Comparison of ENCODE assay signal across 11 cellular contexts in the genomic region with DNA sequence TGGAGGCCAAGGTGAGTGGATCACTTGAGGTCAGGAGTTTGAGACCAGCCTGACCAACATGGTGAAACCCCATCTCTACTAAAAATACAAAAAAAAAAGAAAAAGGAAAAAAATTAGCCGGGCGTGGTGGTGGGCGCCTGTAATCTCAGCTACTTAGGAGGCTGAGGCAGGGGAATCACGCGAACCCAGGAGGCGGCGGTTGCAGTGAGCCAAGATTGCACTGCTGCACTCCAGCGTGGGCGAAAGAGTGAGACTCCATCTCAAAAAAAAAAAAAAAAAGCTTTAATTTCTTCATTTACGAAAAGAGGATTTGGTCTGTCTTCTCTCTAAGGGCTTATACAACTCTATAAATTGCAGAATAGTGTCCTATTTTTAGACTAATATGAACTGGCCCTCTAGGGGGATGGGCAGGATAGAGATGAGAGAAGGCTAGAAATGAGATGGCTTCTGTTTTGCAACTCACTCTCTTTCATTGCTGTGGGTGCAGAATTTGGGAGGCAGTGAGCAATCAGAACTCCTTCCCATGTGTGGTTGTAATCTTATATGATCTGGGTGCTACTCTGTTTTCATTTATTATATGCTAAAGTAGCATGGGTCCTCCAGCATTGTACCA. TPM values are rescaled to one million over a fixed set of nuclear protein-coding genes. Genes with fewer than 3 reads are reported as not detected.
A peak's percentile ranks its signal among the peaks of the same experiment; 100 is the strongest.
DNase-seq lines count a peak whose midpoint lies in the region; ATAC-seq and TF ChIP-seq lines count a peak whose summit lies in the region.
"Had no signal": no experiment of that assay in that cellular context is flagged by ENCODE, and none has a peak within 500 bp of the region (broad histone marks: within the 10 kb centered on the region; RNA-seq: fewer than 3 reads in every experiment).

No MANE protein-coding gene starts in this region.

- H4K5ac ChIP-seq in mesendoderm (ENCODE audit: low read length): no peak overlapping the region

- peaks cover 8% of the 10 kb centered on the region for H3K4me1 ChIP-seq in mesendoderm (ENCODE audit: control insufficient read depth, low read depth, low read length)
- H3K4me1 ChIP-seq in tibial artery: peaks cover 0 to 84% (median 54%) of the 10 kb centered on the region in 4 donors

- DNase-seq in activated naive CD4-positive, alpha-beta T cell treated with anti-CD3 and anti-CD28 coated beads, Interleukin-2, amount 50 U/mL, for 16 hours: no peak
- no peak for DNase-seq in activated naive CD8-positive, alpha-beta T cell treated with anti-CD3 and anti-CD28 coated beads, Interleukin-2, amount 10 ng/mL, durations not matched to agents 7 days and 5 days
- DNase-seq in mesendoderm (no peak), tibial artery (no peak), pons (ENCODE audit: low spot score) (no peak)
- DNase-seq: NCI-H2171, occipital lobe had no signal

- H3K27ac ChIP-seq in mesendoderm (ENCODE audit: low read depth, low read length): no peak overlapping the region
- H3K27ac ChIP-seq in tibial artery: peak overlapping the region; percentile 47

- POLR2A ChIA-PET in activated naive CD8-positive, alpha-beta T cell treated with anti-CD3 and anti-CD28 coated beads, Interleukin-2, amount 10 ng/mL, durations not matched to agents 7 days and 5 days (lab: Charles Lee): interaction anchor here (0.7 kb wide), 1 partner anchor 275 kb away, joined by 3 read pairs; no protein-coding TSS in a partner anchor

- H3K9me3 ChIP-seq in tibial artery: no peaks in the 10 kb centered on the region
- H3K9me3 ChIP-seq: adrenal gland had no signal

- H2AK5ac ChIP-seq in mesendoderm (ENCODE audit: low read length): no peak overlapping the region

- no peaks in the 10 kb centered on the region for H3K9me3 Mint-ChIP-seq in activated naive CD4-positive, alpha-beta T cell treated with anti-CD3 and anti-CD28 coated beads, Interleukin-2, amount 50 U/mL, for 24 hours
- H3K9me3 Mint-ChIP-seq in activated naive CD8-positive, alpha-beta T cell treated with anti-CD3 and anti-CD28 coated beads, Interleukin-2, amount 10 ng/mL, durations not matched to agents 7 days and 5 days: no peaks in the 10 kb centered on the region

- H3K9ac ChIP-seq in mesendoderm (ENCODE audit: low read length): no peak overlapping the region

- H3K4me3 ChIP-seq in mesendoderm (ENCODE audit: low read length) (no peak overlapping the region), tibial artery (no peak overlapping the region)
- H3K4me3 ChIP-seq: adrenal gland had no signal

- H3K27me3 Mint-ChIP-seq in activated naive CD4-positive, alpha-beta T cell treated with anti-CD3 and anti-CD28 coated beads, Interleukin-2, amount 50 U/mL, for 24 hours: no peaks in the 10 kb centered on the region
- H3K27me3 Mint-ChIP-seq in activated naive CD8-positive, alpha-beta T cell treated with anti-CD3 and anti-CD28 coated beads, Interleukin-2, amount 10 ng/mL, durations not matched to agents 7 days and 5 days: no peaks in the 10 kb centered on the region

- no peak overlapping the region for H3K4ac ChIP-seq in mesendoderm (ENCODE audit: low read depth, low read length)

- no peaks in the 10 kb centered on the region for H3K27me3 ChIP-seq in mesendoderm (ENCODE audit: insufficient read depth, low read length, poor library complexity)
- H3K27me3 ChIP-seq in tibial artery: no peaks in the 10 kb centered on the region
- H3K27me3 ChIP-seq: adrenal gland had no signal

- WGBS in mesendoderm (ENCODE audit: extremely low coverage, insufficient coverage, low lambda C conversion rate): no CpG with 5 or more reads among the region's 10 CpGs

- H3K36me3 Mint-ChIP-seq in activated naive CD4-positive, alpha-beta T cell treated with anti-CD3 and anti-CD28 coated beads, Interleukin-2, amount 50 U/mL, for 24 hours: peaks cover 31% of the 10 kb centered on the region
- H3K36me3 Mint-ChIP-seq in activated naive CD8-positive, alpha-beta T cell treated with anti-CD3 and anti-CD28 coated beads, Interleukin-2, amount 10 ng/mL, durations not matched to agents 7 days and 5 days: peaks cover 38% of the 10 kb centered on the region

- H3K27ac Mint-ChIP-seq in activated naive CD4-positive, alpha-beta T cell treated with anti-CD3 and anti-CD28 coated beads, Interleukin-2, amount 50 U/mL, for 24 hours: peak overlapping the region; percentile 26
- peak overlapping the region; percentile 38 for H3K27ac Mint-ChIP-seq in activated naive CD8-positive, alpha-beta T cell treated with anti-CD3 and anti-CD28 coated beads, Interleukin-2, amount 10 ng/mL, durations not matched to agents 7 days and 5 days

- H2BK5ac ChIP-seq in mesendoderm (ENCODE audit: low read length): no peak overlapping the region

- no peak overlapping the region for H2BK15ac ChIP-seq in mesendoderm (replicated peaks; ENCODE audit: low read depth)

- H3K79me2 ChIP-seq in mesendoderm (ENCODE audit: control insufficient read depth, insufficient read depth, low read length): no peaks in the 10 kb centered on the region

- H3K4me1 Mint-ChIP-seq in activated naive CD4-positive, alpha-beta T cell treated with anti-CD3 and anti-CD28 coated beads, Interleukin-2, amount 50 U/mL, for 24 hours: peaks cover 83% of the 10 kb centered on the region
- H3K4me1 Mint-ChIP-seq in activated naive CD8-positive, alpha-beta T cell treated with anti-CD3 and anti-CD28 coated beads, Interleukin-2, amount 10 ng/mL, durations not matched to agents 7 days and 5 days: peaks cover 51% of the 10 kb centered on the region

- peak overlapping the region; percentile 34 for H3K4me3 Mint-ChIP-seq in activated naive CD4-positive, alpha-beta T cell treated with anti-CD3 and anti-CD28 coated beads, Interleukin-2, amount 50 U/mL, for 24 hours
- no peak overlapping the region for H3K4me3 Mint-ChIP-seq in activated naive CD8-positive, alpha-beta T cell treated with anti-CD3 and anti-CD28 coated beads, Interleukin-2, amount 10 ng/mL, durations not matched to agents 7 days and 5 days

- no peak for ATAC-seq in activated naive CD8-positive, alpha-beta T cell treated with anti-CD3 and anti-CD28 coated beads, Interleukin-2, amount 10 ng/mL, durations not matched to agents 7 days and 5 days (ENCODE audit: low read depth)
- no peak for ATAC-seq in HG03439 (IDR thresholded peaks at IDR 0.05; ENCODE audit: unreplicated experiment)
- ATAC-seq in GM18517 (IDR thresholded peaks at IDR 0.05; ENCODE audit: unreplicated experiment): no peak

- H3K4me2 ChIP-seq in mesendoderm (ENCODE audit: low read length): no peak overlapping the region

- H4K8ac ChIP-seq in mesendoderm (ENCODE audit: low read depth, low read length): no peak overlapping the region

- no peak overlapping the region for H3K23ac ChIP-seq in mesendoderm (ENCODE audit: low read length)

- peak overlapping the region; percentile 68 for H3K18ac ChIP-seq in mesendoderm (ENCODE audit: low read length)

- peak overlapping the region; percentile 54 for H3K56ac ChIP-seq in mesendoderm (ENCODE audit: low read length)

- H2BK120ac ChIP-seq in mesendoderm (ENCODE audit: low read depth, low read length): no peak overlapping the region

- H3K79me1 ChIP-seq in mesendoderm (ENCODE audit: low read length): no peaks in the 10 kb centered on the region

- intact Hi-C loops in tibial artery (cut with DNase I; ENCODE audit: low total_unique reads): no loop called here

- no peak for TF ChIP-seq CTCF in tibial artery (IDR thresholded peaks at IDR 0.05)

- H3K36me3 ChIP-seq in mesendoderm (ENCODE audit: control insufficient read depth, insufficient read depth, low read length) (no peaks in the 10 kb centered on the region), tibial artery (peaks cover 0 to 3% (median 0%) of the 10 kb centered on the region in 3 donors)
- H3K36me3 ChIP-seq: adrenal gland had no signal

RNA-seq across cellular contexts. Expression of gene MAML2, which starts 11.3 kb away (rescaled TPM):
- 10 to 100 TPM; 18.6 to 20.5 TPM for total RNA-seq in activated naive CD8-positive, alpha-beta T cell treated with anti-CD3 and anti-CD28 coated beads, Interleukin-2, amount 10 ng/mL, durations not matched to agents 7 days and 5 days
- 2.9 TPM for polyA plus RNA-seq in mesendoderm (2013, experiment 1 of 2)
- polyA plus RNA-seq in mesendoderm (2013, experiment 2 of 2): 3.1 TPM

RNA-seq across cellular contexts. Expression of gene CCDC82, which starts 58.0 kb away (rescaled TPM):
- 10 to 100 TPM; 34.6 to 40.3 TPM for total RNA-seq in activated naive CD8-positive, alpha-beta T cell treated with anti-CD3 and anti-CD28 coated beads, Interleukin-2, amount 10 ng/mL, durations not matched to agents 7 days and 5 days
- polyA plus RNA-seq in mesendoderm (2013, experiment 1 of 2): 24.0 TPM
- polyA plus RNA-seq in mesendoderm (2013, experiment 2 of 2): 23.1 TPM

RNA-seq across cellular contexts. Expression of gene JRKL, which starts 58.2 kb away (rescaled TPM):
- total RNA-seq in activated naive CD8-positive, alpha-beta T cell treated with anti-CD3 and anti-CD28 coated beads, Interleukin-2, amount 10 ng/mL, durations not matched to agents 7 days and 5 days: 10 to 100 TPM; 12.7 to 14.1 TPM
- polyA plus RNA-seq in mesendoderm (2013, experiment 1 of 2): 3.3 TPM
- 3.2 TPM for polyA plus RNA-seq in mesendoderm (2013, experiment 2 of 2)
